ENCODE assay signal across 1 cellular context in the genomic region with DNA sequence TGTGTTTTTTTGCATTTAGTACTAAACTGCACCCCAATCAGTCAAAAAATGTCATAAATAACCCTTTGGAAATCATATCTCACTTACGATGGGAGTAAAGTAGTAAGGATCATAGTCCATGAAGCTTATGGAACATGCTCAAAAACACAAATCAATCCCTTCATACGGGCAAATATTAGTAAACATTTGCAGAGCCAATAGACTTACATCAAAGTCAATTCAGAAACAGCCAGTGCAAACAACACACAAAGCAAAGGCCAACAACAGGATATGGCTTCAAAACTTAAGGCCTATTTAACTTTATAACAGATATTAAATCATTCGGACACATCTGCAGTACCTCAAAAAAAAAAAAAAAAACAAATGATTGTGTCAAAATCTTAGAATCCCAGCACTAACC.
TF ChIP-seq lines count a peak whose summit lies in the region.

No MANE protein-coding gene starts in this region.

TF ChIP-seq in HepG2, 621 proteins besides CTCF, POLR2A, EP300 and RAD21 (continued from another document and continues in another):
- TF ChIP-seq, protein P1, sequence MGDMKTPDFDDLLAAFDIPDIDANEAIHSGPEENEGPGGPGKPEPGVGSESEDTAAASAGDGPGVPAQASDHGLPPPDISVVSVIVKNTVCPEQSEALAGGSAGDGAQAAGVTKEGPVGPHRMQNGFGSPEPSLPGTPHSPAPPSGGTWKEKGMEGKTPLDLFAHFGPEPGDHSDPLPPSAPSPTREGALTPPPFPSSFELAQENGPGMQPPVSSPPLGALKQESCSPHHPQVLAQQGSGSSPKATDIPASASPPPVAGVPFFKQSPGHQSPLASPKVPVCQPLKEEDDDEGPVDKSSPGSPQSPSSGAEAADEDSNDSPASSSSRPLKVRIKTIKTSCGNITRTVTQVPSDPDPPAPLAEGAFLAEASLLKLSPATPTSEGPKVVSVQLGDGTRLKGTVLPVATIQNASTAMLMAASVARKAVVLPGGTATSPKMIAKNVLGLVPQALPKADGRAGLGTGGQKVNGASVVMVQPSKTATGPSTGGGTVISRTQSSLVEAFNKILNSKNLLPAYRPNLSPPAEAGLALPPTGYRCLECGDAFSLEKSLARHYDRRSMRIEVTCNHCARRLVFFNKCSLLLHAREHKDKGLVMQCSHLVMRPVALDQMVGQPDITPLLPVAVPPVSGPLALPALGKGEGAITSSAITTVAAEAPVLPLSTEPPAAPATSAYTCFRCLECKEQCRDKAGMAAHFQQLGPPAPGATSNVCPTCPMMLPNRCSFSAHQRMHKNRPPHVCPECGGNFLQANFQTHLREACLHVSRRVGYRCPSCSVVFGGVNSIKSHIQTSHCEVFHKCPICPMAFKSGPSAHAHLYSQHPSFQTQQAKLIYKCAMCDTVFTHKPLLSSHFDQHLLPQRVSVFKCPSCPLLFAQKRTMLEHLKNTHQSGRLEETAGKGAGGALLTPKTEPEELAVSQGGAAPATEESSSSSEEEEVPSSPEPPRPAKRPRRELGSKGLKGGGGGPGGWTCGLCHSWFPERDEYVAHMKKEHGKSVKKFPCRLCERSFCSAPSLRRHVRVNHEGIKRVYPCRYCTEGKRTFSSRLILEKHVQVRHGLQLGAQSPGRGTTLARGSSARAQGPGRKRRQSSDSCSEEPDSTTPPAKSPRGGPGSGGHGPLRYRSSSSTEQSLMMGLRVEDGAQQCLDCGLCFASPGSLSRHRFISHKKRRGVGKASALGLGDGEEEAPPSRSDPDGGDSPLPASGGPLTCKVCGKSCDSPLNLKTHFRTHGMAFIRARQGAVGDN (CRISPR knock-in tag; IDR thresholded peaks at IDR 0.05): no peak
- TF ChIP-seq, protein P2, sequence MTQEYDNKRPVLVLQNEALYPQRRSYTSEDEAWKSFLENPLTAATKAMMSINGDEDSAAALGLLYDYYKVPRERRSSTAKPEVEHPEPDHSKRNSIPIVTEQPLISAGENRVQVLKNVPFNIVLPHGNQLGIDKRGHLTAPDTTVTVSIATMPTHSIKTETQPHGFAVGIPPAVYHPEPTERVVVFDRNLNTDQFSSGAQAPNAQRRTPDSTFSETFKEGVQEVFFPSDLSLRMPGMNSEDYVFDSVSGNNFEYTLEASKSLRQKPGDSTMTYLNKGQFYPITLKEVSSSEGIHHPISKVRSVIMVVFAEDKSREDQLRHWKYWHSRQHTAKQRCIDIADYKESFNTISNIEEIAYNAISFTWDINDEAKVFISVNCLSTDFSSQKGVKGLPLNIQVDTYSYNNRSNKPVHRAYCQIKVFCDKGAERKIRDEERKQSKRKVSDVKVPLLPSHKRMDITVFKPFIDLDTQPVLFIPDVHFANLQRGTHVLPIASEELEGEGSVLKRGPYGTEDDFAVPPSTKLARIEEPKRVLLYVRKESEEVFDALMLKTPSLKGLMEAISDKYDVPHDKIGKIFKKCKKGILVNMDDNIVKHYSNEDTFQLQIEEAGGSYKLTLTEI (CRISPR knock-in tag; conservative IDR thresholded peaks at IDR 0.05): no peak
- peak; percentile 74 for TF ChIP-seq MEIS2 (CRISPR knock-in tag; IDR thresholded peaks at IDR 0.05)
- TF ChIP-seq MAF1 (CRISPR knock-in tag; IDR thresholded peaks at IDR 0.05; ENCODE audit: borderline replicate concordance): no peak
- TF ChIP-seq, protein P3, sequence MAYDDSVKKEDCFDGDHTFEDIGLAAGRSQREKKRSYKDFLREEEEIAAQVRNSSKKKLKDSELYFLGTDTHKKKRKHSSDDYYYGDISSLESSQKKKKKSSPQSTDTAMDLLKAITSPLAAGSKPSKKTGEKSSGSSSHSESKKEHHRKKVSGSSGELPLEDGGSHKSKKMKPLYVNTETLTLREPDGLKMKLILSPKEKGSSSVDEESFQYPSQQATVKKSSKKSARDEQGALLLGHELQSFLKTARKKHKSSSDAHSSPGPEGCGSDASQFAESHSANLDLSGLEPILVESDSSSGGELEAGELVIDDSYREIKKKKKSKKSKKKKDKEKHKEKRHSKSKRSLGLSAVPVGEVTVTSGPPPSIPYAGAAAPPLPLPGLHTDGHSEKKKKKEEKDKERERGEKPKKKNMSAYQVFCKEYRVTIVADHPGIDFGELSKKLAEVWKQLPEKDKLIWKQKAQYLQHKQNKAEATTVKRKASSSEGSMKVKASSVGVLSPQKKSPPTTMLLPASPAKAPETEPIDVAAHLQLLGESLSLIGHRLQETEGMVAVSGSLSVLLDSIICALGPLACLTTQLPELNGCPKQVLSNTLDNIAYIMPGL (CRISPR knock-in tag; IDR thresholded peaks at IDR 0.05; ENCODE audit: borderline replicate concordance in 1 of 2, low read depth in 1 of 2): 0 out of 4 replicates have a peak, but pooled peaks of 1 of the 2 experiments have one; percentile 22
- TF ChIP-seq SOX6 (IDR thresholded peaks at IDR 0.05): no peak
- peak; percentile 92 for TF ChIP-seq SOX6 (CRISPR knock-in tag; IDR thresholded peaks at IDR 0.05)
- no peak for TF ChIP-seq ZFY (CRISPR knock-in tag; IDR thresholded peaks at IDR 0.05)
- TF ChIP-seq, protein P4, sequence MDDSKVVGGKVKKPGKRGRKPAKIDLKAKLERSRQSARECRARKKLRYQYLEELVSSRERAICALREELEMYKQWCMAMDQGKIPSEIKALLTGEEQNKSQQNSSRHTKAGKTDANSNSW (CRISPR knock-in tag; IDR thresholded peaks at IDR 0.05; ENCODE audit: borderline replicate concordance): no peak
- no peak for TF ChIP-seq CREB1 (IDR thresholded peaks at IDR 0.05)
- TF ChIP-seq CREB1 (CRISPR knock-in tag; IDR thresholded peaks at IDR 0.05): 0 out of 2 replicates have a peak, but pooled peaks have one; percentile 35
- peak; percentile 64; the same call in 1 of the 2 replicates for TF ChIP-seq ZNF205 (CRISPR knock-in tag; IDR thresholded peaks at IDR 0.05)
- TF ChIP-seq ZNF556 (CRISPR knock-in tag; IDR thresholded peaks at IDR 0.05; ENCODE audit: borderline replicate concordance): peak; percentile 47; the same call in 1 of the 2 replicates
- TF ChIP-seq, protein P5, sequence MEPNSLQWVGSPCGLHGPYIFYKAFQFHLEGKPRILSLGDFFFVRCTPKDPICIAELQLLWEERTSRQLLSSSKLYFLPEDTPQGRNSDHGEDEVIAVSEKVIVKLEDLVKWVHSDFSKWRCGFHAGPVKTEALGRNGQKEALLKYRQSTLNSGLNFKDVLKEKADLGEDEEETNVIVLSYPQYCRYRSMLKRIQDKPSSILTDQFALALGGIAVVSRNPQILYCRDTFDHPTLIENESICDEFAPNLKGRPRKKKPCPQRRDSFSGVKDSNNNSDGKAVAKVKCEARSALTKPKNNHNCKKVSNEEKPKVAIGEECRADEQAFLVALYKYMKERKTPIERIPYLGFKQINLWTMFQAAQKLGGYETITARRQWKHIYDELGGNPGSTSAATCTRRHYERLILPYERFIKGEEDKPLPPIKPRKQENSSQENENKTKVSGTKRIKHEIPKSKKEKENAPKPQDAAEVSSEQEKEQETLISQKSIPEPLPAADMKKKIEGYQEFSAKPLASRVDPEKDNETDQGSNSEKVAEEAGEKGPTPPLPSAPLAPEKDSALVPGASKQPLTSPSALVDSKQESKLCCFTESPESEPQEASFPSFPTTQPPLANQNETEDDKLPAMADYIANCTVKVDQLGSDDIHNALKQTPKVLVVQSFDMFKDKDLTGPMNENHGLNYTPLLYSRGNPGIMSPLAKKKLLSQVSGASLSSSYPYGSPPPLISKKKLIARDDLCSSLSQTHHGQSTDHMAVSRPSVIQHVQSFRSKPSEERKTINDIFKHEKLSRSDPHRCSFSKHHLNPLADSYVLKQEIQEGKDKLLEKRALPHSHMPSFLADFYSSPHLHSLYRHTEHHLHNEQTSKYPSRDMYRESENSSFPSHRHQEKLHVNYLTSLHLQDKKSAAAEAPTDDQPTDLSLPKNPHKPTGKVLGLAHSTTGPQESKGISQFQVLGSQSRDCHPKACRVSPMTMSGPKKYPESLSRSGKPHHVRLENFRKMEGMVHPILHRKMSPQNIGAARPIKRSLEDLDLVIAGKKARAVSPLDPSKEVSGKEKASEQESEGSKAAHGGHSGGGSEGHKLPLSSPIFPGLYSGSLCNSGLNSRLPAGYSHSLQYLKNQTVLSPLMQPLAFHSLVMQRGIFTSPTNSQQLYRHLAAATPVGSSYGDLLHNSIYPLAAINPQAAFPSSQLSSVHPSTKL (CRISPR knock-in tag; IDR thresholded peaks at IDR 0.05): peak; percentile 96
- TF ChIP-seq NFKBIZ (CRISPR knock-in tag; IDR thresholded peaks at IDR 0.05): 0 out of 2 replicates have a peak, but pooled peaks have one; percentile 25
- peak; percentile 99 for TF ChIP-seq ISL2 (CRISPR knock-in tag; IDR thresholded peaks at IDR 0.05)
- TF ChIP-seq ARNT2 (CRISPR knock-in tag; IDR thresholded peaks at IDR 0.05; ENCODE audit: low read depth): no peak
- TF ChIP-seq, protein P6, sequence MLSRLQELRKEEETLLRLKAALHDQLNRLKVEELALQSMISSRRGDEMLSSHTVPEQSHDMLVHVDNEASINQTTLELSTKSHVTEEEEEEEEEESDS (CRISPR knock-in tag; IDR thresholded peaks at IDR 0.05; ENCODE audit: borderline replicate concordance): 0 out of 2 replicates have a peak, but pooled peaks have one; percentile 32
- TF ChIP-seq SRF (IDR thresholded peaks at IDR 0.05; ENCODE audit: low read depth, low read length): no peak
- TF ChIP-seq, protein P7, sequence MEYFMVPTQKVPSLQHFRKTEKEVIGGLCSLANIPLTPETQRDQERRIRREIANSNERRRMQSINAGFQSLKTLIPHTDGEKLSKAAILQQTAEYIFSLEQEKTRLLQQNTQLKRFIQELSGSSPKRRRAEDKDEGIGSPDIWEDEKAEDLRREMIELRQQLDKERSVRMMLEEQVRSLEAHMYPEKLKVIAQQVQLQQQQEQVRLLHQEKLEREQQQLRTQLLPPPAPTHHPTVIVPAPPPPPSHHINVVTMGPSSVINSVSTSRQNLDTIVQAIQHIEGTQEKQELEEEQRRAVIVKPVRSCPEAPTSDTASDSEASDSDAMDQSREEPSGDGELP (IDR thresholded peaks at IDR 0.05; ENCODE audit: borderline replicate concordance, low read depth): peak; percentile 51; the same call in 1 of the 2 replicates
- peak; percentile 44; the same call in 1 of the 2 replicates for TF ChIP-seq ZNF331 (CRISPR knock-in tag; IDR thresholded peaks at IDR 0.05)
- peak; percentile 85; the same call in 1 of the 2 replicates for TF ChIP-seq ATM (IDR thresholded peaks at IDR 0.05; ENCODE audit: borderline replicate concordance)
- TF ChIP-seq HHEX (CRISPR knock-in tag; IDR thresholded peaks at IDR 0.05): peak; percentile 90
- TF ChIP-seq ZNF33A (CRISPR knock-in tag; IDR thresholded peaks at IDR 0.05; ENCODE audit: borderline replicate concordance): 0 out of 2 replicates have a peak, but pooled peaks have one; percentile 27
- TF ChIP-seq, protein P8, sequence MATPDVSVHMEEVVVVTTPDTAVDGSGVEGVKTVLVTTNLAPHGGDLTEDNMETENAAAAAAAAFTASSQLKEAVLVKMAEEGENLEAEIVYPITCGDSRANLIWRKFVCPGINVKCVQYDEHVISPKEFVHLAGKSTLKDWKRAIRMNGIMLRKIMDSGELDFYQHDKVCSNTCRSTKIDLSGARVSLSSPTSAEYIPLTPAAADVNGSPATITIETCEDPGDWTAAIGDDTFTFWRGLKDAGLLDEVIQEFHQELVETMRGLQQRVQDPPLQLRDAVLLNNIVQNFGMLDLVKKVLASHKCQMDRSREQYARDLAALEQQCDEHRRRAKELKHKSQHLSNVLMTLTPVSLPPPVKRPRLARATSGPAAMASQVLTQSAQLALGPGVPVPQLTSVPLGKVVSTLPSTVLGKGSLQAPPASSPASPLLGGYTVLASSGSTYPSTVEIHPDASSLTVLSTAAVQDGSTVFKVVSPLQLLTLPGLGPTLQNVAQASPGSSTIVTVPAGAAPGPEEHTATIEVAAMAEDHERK (CRISPR knock-in tag; IDR thresholded peaks at IDR 0.05; ENCODE audit: low read depth): no peak
- no peak for TF ChIP-seq ZFYVE20 (CRISPR knock-in tag; IDR thresholded peaks at IDR 0.05; ENCODE audit: borderline replicate concordance, low read depth)
- TF ChIP-seq, protein P9, sequence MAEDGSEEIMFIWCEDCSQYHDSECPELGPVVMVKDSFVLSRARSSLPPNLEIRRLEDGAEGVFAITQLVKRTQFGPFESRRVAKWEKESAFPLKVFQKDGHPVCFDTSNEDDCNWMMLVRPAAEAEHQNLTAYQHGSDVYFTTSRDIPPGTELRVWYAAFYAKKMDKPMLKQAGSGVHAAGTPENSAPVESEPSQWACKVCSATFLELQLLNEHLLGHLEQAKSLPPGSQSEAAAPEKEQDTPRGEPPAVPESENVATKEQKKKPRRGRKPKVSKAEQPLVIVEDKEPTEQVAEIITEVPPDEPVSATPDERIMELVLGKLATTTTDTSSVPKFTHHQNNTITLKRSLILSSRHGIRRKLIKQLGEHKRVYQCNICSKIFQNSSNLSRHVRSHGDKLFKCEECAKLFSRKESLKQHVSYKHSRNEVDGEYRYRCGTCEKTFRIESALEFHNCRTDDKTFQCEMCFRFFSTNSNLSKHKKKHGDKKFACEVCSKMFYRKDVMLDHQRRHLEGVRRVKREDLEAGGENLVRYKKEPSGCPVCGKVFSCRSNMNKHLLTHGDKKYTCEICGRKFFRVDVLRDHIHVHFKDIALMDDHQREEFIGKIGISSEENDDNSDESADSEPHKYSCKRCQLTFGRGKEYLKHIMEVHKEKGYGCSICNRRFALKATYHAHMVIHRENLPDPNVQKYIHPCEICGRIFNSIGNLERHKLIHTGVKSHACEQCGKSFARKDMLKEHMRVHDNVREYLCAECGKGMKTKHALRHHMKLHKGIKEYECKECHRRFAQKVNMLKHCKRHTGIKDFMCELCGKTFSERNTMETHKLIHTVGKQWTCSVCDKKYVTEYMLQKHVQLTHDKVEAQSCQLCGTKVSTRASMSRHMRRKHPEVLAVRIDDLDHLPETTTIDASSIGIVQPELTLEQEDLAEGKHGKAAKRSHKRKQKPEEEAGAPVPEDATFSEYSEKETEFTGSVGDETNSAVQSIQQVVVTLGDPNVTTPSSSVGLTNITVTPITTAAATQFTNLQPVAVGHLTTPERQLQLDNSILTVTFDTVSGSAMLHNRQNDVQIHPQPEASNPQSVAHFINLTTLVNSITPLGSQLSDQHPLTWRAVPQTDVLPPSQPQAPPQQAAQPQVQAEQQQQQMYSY (CRISPR knock-in tag; IDR thresholded peaks at IDR 0.05): no peak
- no peak for TF ChIP-seq TEAD2 (CRISPR knock-in tag; IDR thresholded peaks at IDR 0.05)
- no peak for TF ChIP-seq EED (CRISPR knock-in tag; IDR thresholded peaks at IDR 0.05)
- no peak for TF ChIP-seq CAMTA2 (CRISPR knock-in tag; IDR thresholded peaks at IDR 0.05; ENCODE audit: borderline replicate concordance)
- TF ChIP-seq MEF2D (CRISPR knock-in tag; IDR thresholded peaks at IDR 0.05): 0 out of 2 replicates have a peak, but pooled peaks have one; percentile 38
- TF ChIP-seq ELF3 (CRISPR knock-in tag; IDR thresholded peaks at IDR 0.05): peak; percentile 86
- peak; percentile 91; the same call in 1 of the 2 replicates for TF ChIP-seq HMG20A (CRISPR knock-in tag; IDR thresholded peaks at IDR 0.05; ENCODE audit: borderline replicate concordance)
- peak; percentile 82; the same call in 1 of the 2 replicates for TF ChIP-seq GATA4 (IDR thresholded peaks at IDR 0.05; ENCODE audit: borderline replicate concordance, low read depth)
- peak; percentile 63; the same call in 1 of the 2 replicates for TF ChIP-seq PHF21A (CRISPR knock-in tag; IDR thresholded peaks at IDR 0.05)
- no peak for TF ChIP-seq MAFG (CRISPR knock-in tag; IDR thresholded peaks at IDR 0.05)
- peak; percentile 89; the same call in 1 of the 2 replicates for TF ChIP-seq MBD4 (IDR thresholded peaks at IDR 0.05; ENCODE audit: borderline replicate concordance, low read length)
- no peak for TF ChIP-seq PHF8 (CRISPR knock-in tag; IDR thresholded peaks at IDR 0.05)
- no peak for TF ChIP-seq CHD2 (IDR thresholded peaks at IDR 0.05; ENCODE audit: low read depth, low read length)
- peak; percentile 77 for TF ChIP-seq IRF2 (CRISPR knock-in tag; IDR thresholded peaks at IDR 0.05)
- 0 out of 2 replicates have a peak, but pooled peaks have one; percentile 31 for TF ChIP-seq ARNTL (CRISPR knock-in tag; IDR thresholded peaks at IDR 0.05)
- TF ChIP-seq NCOA2 (CRISPR knock-in tag; IDR thresholded peaks at IDR 0.05): peak; percentile 97
- peak; percentile 68; the same call in 1 of the 2 replicates for TF ChIP-seq ZMYM4 (CRISPR knock-in tag; IDR thresholded peaks at IDR 0.05)
